ENCODE assay signal across 10 cellular contexts in the genomic region with DNA sequence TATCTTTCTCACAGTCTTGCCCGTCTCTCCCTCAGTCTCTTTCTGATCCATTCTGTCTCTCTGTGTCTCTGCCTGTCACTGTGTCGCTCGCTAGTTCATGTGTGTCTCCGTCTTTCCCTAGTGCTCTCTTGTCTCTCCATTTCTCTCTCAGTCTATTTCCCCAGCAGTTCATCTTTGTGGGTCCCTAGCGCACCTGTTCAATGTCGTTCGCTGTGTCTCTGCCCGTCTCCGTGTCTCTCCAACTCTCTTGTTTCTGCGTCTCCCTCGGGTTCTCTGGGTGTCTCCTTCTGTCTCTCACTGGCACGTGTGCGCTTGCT. TPM values are rescaled to one million over a fixed set of nuclear protein-coding genes. Genes with fewer than 3 reads are reported as not detected.
DNase-seq lines count a peak whose midpoint lies in the region; ATAC-seq and TF ChIP-seq lines count a peak whose summit lies in the region.
"Had no signal": no experiment of that assay in that cellular context is flagged by ENCODE, and none has a peak within 500 bp of the region (broad histone marks: within the 10 kb centered on the region; RNA-seq: fewer than 3 reads in every experiment).

No MANE protein-coding gene starts in this region.

- no peak overlapping the region for H3K4me3 Mint-ChIP-seq in activated CD4-positive, alpha-beta T cell treated with anti-CD3 and anti-CD28 coated beads for 36 hours
- H3K4me3 Mint-ChIP-seq in CD14-positive monocyte, result no peak overlapping the region
- H3K4me3 Mint-ChIP-seq: neural crest cell had no signal

- H3K27ac ChIP-seq in MM.1S (ENCODE audit: low read length) (no peak overlapping the region), suprapubic skin (no peak overlapping the region), prostate gland (no peak overlapping the region)
- H3K27ac ChIP-seq: epithelial cell of prostate had no signal

- H3K4me1 Mint-ChIP-seq in activated CD4-positive, alpha-beta T cell treated with anti-CD3 and anti-CD28 coated beads for 36 hours, result peaks cover 7% of the 10 kb centered on the region
- H3K4me1 Mint-ChIP-seq in CD14-positive monocyte, result peaks cover 4% of the 10 kb centered on the region

- TF ChIP-seq POLR2A in suprapubic skin (IDR thresholded peaks at IDR 0.05) (no peak), prostate gland (IDR thresholded peaks at IDR 0.05) (no peak)

- no peak for DNase-seq in activated CD4-positive, alpha-beta T cell treated with anti-CD3 and anti-CD28 coated beads for 36 hours
- no peak for DNase-seq in activated CD4-positive, alpha-beta T cell treated with anti-CD3 and anti-CD28 coated beads for 4 hours
- DNase-seq in MM.1S (no peak), fibroblast of the aortic adventitia (ENCODE audit: low read depth) (no peak), suprapubic skin (ENCODE audit: low spot score in 2 of 2) (no peak), NCI-H446 (lab: John Stamatoyannopoulos, UW) (no peak), CD14-positive monocyte (ENCODE audit: low spot score) (no peak), prostate gland (ENCODE audit: low spot score) (no peak)

- no peak for TF ChIP-seq EP300 in suprapubic skin (IDR thresholded peaks at IDR 0.05)

- no peaks in the 10 kb centered on the region for H4K20me1 ChIP-seq in MM.1S (ENCODE audit: insufficient read depth, low read length)

- H3K4me3 ChIP-seq in MM.1S (ENCODE audit: low read length) (peak overlapping the region; percentile 66), fibroblast of the aortic adventitia (ENCODE audit: low read depth, low read length) (peak overlapping the region; percentile 55), suprapubic skin (peak overlapping the region; percentile 38), prostate gland (peak overlapping the region in 1 of 2 donors; percentile 15)

- H3K27me3 Mint-ChIP-seq in activated CD4-positive, alpha-beta T cell treated with anti-CD3 and anti-CD28 coated beads for 36 hours, result peaks cover 40% of the 10 kb centered on the region
- H3K27me3 Mint-ChIP-seq in CD14-positive monocyte (ENCODE audit: low read depth in 3 of 3), result peaks cover 22 to 33% (median 26%) of the 10 kb centered on the region in 3 donors

- CTCF ChIA-PET in activated CD4-positive, alpha-beta T cell treated with anti-CD3 and anti-CD28 coated beads for 36 hours (lab: Charles Lee), result no interaction called here

- intact Hi-C loops in activated CD4-positive, alpha-beta T cell treated with anti-CD3 and anti-CD28 coated beads for 36 hours (cut with DNase I, micrococcal nuclease), result loop anchor here (1.0 to 10.0 kb wide), 3 partner anchors 20 to 542 kb away; no protein-coding TSS in a partner anchor
- intact Hi-C loops in CD14-positive monocyte (cut with micrococcal nuclease), result no loop called here
- intact Hi-C loops in prostate gland (cut with DNase I), result no loop called here

- no peak overlapping the region for H3K9ac ChIP-seq in MM.1S (ENCODE audit: low read length)

- H3K4me2 ChIP-seq in MM.1S (ENCODE audit: low read depth, low read length), result peak overlapping the region; percentile 77

- H3K4me1 ChIP-seq in MM.1S (ENCODE audit: low read length) (no peaks in the 10 kb centered on the region), suprapubic skin (peaks cover 25% of the 10 kb centered on the region), prostate gland (replicated peaks) (no peaks in the 10 kb centered on the region)

- peak; percentile 7 for ATAC-seq in activated CD4-positive, alpha-beta T cell treated with anti-CD3 and anti-CD28 coated beads for 36 hours

- POLR2A ChIA-PET in activated CD4-positive, alpha-beta T cell treated with anti-CD3 and anti-CD28 coated beads for 36 hours (lab: Charles Lee), result no interaction called here

- H3K36me3 Mint-ChIP-seq in activated CD4-positive, alpha-beta T cell treated with anti-CD3 and anti-CD28 coated beads for 36 hours (ENCODE audit: low read depth), result no peaks in the 10 kb centered on the region
- H3K36me3 Mint-ChIP-seq in CD14-positive monocyte, result no peaks in the 10 kb centered on the region

- no peaks in the 10 kb centered on the region for H3F3A ChIP-seq in MM.1S (ENCODE audit: insufficient read depth, low read length)

- no peaks in the 10 kb centered on the region for H3K79me2 ChIP-seq in MM.1S (ENCODE audit: low read length)

- H3K27me3 ChIP-seq in MM.1S (replicated peaks; ENCODE audit: insufficient read depth, low read length) (peaks cover 16% of the 10 kb centered on the region), suprapubic skin (peaks cover 47% of the 10 kb centered on the region), prostate gland (replicated peaks; ENCODE audit: insufficient read depth) (no peaks in the 10 kb centered on the region)

- H3K36me3 ChIP-seq in MM.1S (replicated peaks; ENCODE audit: insufficient read depth, low read length) (no peaks in the 10 kb centered on the region), suprapubic skin (no peaks in the 10 kb centered on the region), prostate gland (no peaks in the 10 kb centered on the region)

- H3K27ac Mint-ChIP-seq in activated CD4-positive, alpha-beta T cell treated with anti-CD3 and anti-CD28 coated beads for 36 hours, result no peak overlapping the region
- H3K27ac Mint-ChIP-seq in CD14-positive monocyte, result no peak overlapping the region

- H3K9me3 ChIP-seq in MM.1S (replicated peaks; ENCODE audit: insufficient read depth, low read length) (no peaks in the 10 kb centered on the region), suprapubic skin (no peaks in the 10 kb centered on the region), prostate gland (no peaks in the 10 kb centered on the region)

- peak overlapping the region; percentile 79 for H2AFZ ChIP-seq in MM.1S (ENCODE audit: low read length)

- no peak for TF ChIP-seq CTCF in MM.1S (IDR thresholded peaks at IDR 0.05; ENCODE audit: low read length)
- TF ChIP-seq CTCF in fibroblast of the aortic adventitia (IDR thresholded peaks at IDR 0.05; ENCODE audit: insufficient read depth, low read length), result no peak
- TF ChIP-seq CTCF in suprapubic skin (IDR thresholded peaks at IDR 0.05), result no peak
- TF ChIP-seq CTCF in CD14-positive monocyte (IDR thresholded peaks at IDR 0.05), result no peak
- no peak for TF ChIP-seq CTCF in prostate gland (IDR thresholded peaks at IDR 0.05)

- 30% methylated on average over 13 of the region's 13 CpGs for WGBS in suprapubic skin
- WGBS in prostate gland, result 2% methylated on average over 13 of the region's 13 CpGs

- H3K9me3 Mint-ChIP-seq in activated CD4-positive, alpha-beta T cell treated with anti-CD3 and anti-CD28 coated beads for 36 hours (ENCODE audit: low read depth), result no peaks in the 10 kb centered on the region
- H3K9me3 Mint-ChIP-seq in CD14-positive monocyte, result peaks cover 0 to 12% (median 4%) of the 10 kb centered on the region in 7 donors

- no peaks in the 10 kb centered on the region for H3K9me2 ChIP-seq in MM.1S (replicated peaks; ENCODE audit: insufficient read depth, low read length)

RNA-seq across cellular contexts. Expression of a gene that starts 1.5 kb away (rescaled TPM):
- total RNA-seq in activated CD4-positive, alpha-beta T cell treated with anti-CD3 and anti-CD28 coated beads for 36 hours, result not detected
- total RNA-seq in fibroblast of the aortic adventitia (ENCODE audit: low replicate concordance) (not detected in 2 replicates), suprapubic skin (not detected), prostate gland (not detected)
- not detected for polyA plus RNA-seq in CD14-positive monocyte
- total RNA-seq: neural crest cell had no signal

Comparison
In these comparisons a context has a peak if more than half of its experiments do, and no peak if none do; other contexts are left out.
1. intact Hi-C loops: an anchor here in activated CD4-positive, alpha-beta T cell treated with anti-CD3 and anti-CD28 coated beads for 36 hours (1.0 to 10.0 kb wide); none called in CD14-positive monocyte and prostate gland.